Comparison of ENCODE assay signal across 8 cellular contexts in the genomic region with DNA sequence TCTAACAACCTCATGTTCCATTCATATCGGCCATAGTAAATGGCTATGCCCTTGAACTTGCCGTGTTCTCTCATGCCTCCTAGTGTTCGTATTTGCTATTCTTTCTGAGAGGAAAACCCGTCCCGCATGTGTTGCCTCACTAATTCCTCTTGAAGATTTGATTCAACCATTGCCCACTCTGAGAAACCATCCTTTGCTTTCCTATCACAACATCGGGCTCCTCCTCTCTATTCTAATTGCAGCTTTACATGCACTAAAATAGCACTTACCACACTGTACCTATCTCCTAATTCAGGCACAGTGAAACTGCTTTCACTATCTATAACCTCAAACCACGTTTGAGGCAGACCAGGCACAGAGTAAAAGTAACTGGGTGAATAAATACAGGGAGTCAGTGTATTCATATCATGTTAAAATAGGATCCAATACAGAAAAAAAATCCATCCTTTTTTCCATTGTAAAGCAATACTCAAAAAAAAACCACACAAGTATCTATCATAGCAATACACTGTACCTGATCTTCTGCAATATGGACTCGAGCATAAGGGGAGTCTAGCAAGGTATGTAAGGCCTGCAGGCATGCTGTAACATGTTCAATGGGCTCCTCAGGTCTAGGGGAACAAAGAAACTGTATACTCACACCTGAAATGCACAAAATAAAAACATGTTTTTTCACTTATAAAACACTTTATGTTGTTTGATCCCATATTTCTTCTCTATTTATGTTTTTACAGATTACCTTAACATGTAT. TPM values are rescaled to one million over a fixed set of nuclear protein-coding genes. Genes with fewer than 3 reads are reported as not detected.
DNase-seq lines count a peak whose midpoint lies in the region; ATAC-seq and TF ChIP-seq lines count a peak whose summit lies in the region.

No MANE protein-coding gene starts in this region.

- CTCF ChIA-PET in activated naive CD4-positive, alpha-beta T cell treated with anti-CD3 and anti-CD28 coated beads for 36 hours (lab: Charles Lee), result interaction anchor here (0.6 to 3.4 kb wide), 3 partner anchors 202 to 226 kb away, joined by 3 to 18 read pairs (median 3); no protein-coding TSS in a partner anchor
- CTCF ChIA-PET in mammary epithelial cell (lab: Charles Lee; ENCODE audit: low non-redundant PET), result no interaction called here

- H3K27ac Mint-ChIP-seq in activated naive CD4-positive, alpha-beta T cell treated with anti-CD3 and anti-CD28 coated beads for 36 hours, result peak overlapping the region; percentile 26

- peaks cover 4% of the 10 kb centered on the region for H3K36me3 Mint-ChIP-seq in activated naive CD4-positive, alpha-beta T cell treated with anti-CD3 and anti-CD28 coated beads for 36 hours (ENCODE audit: low read depth)

- no peaks in the 10 kb centered on the region for H3K79me2 ChIP-seq in mammary epithelial cell (ENCODE audit: insufficient read depth, low read length)

- intact Hi-C loops in activated naive CD4-positive, alpha-beta T cell treated with anti-CD3 and anti-CD28 coated beads for 36 hours (cut with micrococcal nuclease), result loop anchor here (1.0 to 5.0 kb wide), 6 partner anchors 39 to 225 kb away; partner anchors contain the start of genes GPATCH11, HEATR5B and STRN
- intact Hi-C loops in mammary epithelial cell (cut with micrococcal nuclease) (loop anchor here (1.0 kb wide), 1 partner anchor 225 kb away; no protein-coding TSS in a partner anchor), gastrocnemius medialis (cut with DNase I; ENCODE audit: low total_unique reads) (loop anchor here (10.0 kb wide), 1 partner anchor 220 kb away; no protein-coding TSS in a partner anchor)

- peak; percentile 44 to 60 for TF ChIP-seq CTCF in mammary epithelial cell (conservative IDR thresholded peaks at IDR 0.05 in 1 of 2, IDR thresholded peaks at IDR 0.05 in 1 of 2; ENCODE audit: extremely low read depth in 1 of 2, insufficient read depth in 1 of 2, low read depth in 1 of 2, low read length in 2 of 2)
- no peak for TF ChIP-seq CTCF in gastrocnemius medialis (IDR thresholded peaks at IDR 0.05 in 4 of 5, conservative IDR thresholded peaks at IDR 0.05 in 1 of 5)

- H3K27me3 ChIP-seq in mammary epithelial cell (ENCODE audit: insufficient read depth, low read length) (no peaks in the 10 kb centered on the region), gastrocnemius medialis (no peaks in the 10 kb centered on the region)

- in situ Hi-C loops in mammary epithelial cell (cut with MboI; ENCODE audit: low sequenced_read_pairs in 2 of 2) (loop anchor here in 1 of 2 donors (25.0 kb wide), 1 partner anchor 218 kb away; no protein-coding TSS in a partner anchor), gastrocnemius medialis (cut with MboI; ENCODE audit: low sequenced_read_pairs in 4 of 4) (no loop called here)

- no peaks in the 10 kb centered on the region for H3K27me3 Mint-ChIP-seq in activated naive CD4-positive, alpha-beta T cell treated with anti-CD3 and anti-CD28 coated beads for 36 hours (ENCODE audit: low read depth)

- H3K4me1 Mint-ChIP-seq in activated naive CD4-positive, alpha-beta T cell treated with anti-CD3 and anti-CD28 coated beads for 36 hours (ENCODE audit: low read depth), result peaks cover 10% of the 10 kb centered on the region

- peak overlapping the region; percentile 40 for H3K4me2 ChIP-seq in mammary epithelial cell (ENCODE audit: insufficient read depth, low read depth, low read length)

- no peak overlapping the region for H3K9ac ChIP-seq in mammary epithelial cell (ENCODE audit: insufficient read depth, low read length)

- H3K36me3 ChIP-seq in mammary epithelial cell (ENCODE audit: insufficient read depth, low read length) (peaks cover 10% of the 10 kb centered on the region), gastrocnemius medialis (peaks cover 0 to 56% of the 10 kb centered on the region in 2 donors)

- H2AFZ ChIP-seq in mammary epithelial cell (ENCODE audit: low read depth, low read length), result peak overlapping the region; percentile 38

- TF ChIP-seq POLR2A in gastrocnemius medialis (IDR thresholded peaks at IDR 0.05), result no peak

- peak; percentile 54 for DNase-seq in activated naive CD4-positive, alpha-beta T cell treated with anti-CD3 and anti-CD28 coated beads for 36 hours
- DNase-seq in activated naive CD4-positive, alpha-beta T cell (lab: John Stamatoyannopoulos, UW), result no peak
- DNase-seq in NCI-H1105 (lab: John Stamatoyannopoulos, UW), result peak; percentile 10
- peak; percentile 18 for DNase-seq in mammary epithelial cell
- DNase-seq in lung microvascular endothelial cell (ENCODE audit: low read depth in 2 of 2), result peak; percentile 59 to 64
- DNase-seq in COLO829 (ENCODE audit: low spot score), result no peak
- DNase-seq in gastrocnemius medialis, result no peak

- H4K20me1 ChIP-seq in mammary epithelial cell (ENCODE audit: insufficient read depth, low read length), result no peaks in the 10 kb centered on the region

- ATAC-seq in HG02623 (IDR thresholded peaks at IDR 0.05; ENCODE audit: unreplicated experiment) (peak; percentile 100), gastrocnemius medialis (no peak)

- H3K27ac ChIP-seq in mammary epithelial cell (ENCODE audit: insufficient read depth, low read depth, low read length), result peak overlapping the region; percentile 6
- H3K27ac ChIP-seq in gastrocnemius medialis, result no peak overlapping the region

- H3K4me1 ChIP-seq in mammary epithelial cell (ENCODE audit: insufficient read depth, low read length), result peaks cover 6% of the 10 kb centered on the region
- no peaks in the 10 kb centered on the region for H3K4me1 ChIP-seq in gastrocnemius medialis

- dilution Hi-C loops in mammary epithelial cell (cut with HindIII; ENCODE audit: low sequenced_read_pairs), result no loop called here

- H3K4me3 ChIP-seq in mammary epithelial cell (replicated peaks in 1 of 3; ENCODE audit: insufficient read depth in 1 of 3, low read depth in 2 of 3, low read length in 3 of 3) (no peak overlapping the region), gastrocnemius medialis (no peak overlapping the region)

- WGBS in mammary epithelial cell (ENCODE audit: low coverage, missing lambda C conversion rate), result 54% methylated on average over 8 of the region's 8 CpGs

- peak overlapping the region; percentile 23 for H3K4me3 Mint-ChIP-seq in activated naive CD4-positive, alpha-beta T cell treated with anti-CD3 and anti-CD28 coated beads for 36 hours

- H3K9me3 ChIP-seq in mammary epithelial cell (replicated peaks; ENCODE audit: insufficient read depth, low read length) (no peaks in the 10 kb centered on the region), gastrocnemius medialis (no peaks in the 10 kb centered on the region)

- no TSS peak for BruUV-seq in mammary epithelial cell (replicated peaks; lab: Mats Ljungman, UMichigan)

- H3K9me3 Mint-ChIP-seq in activated naive CD4-positive, alpha-beta T cell treated with anti-CD3 and anti-CD28 coated beads for 36 hours, result no peaks in the 10 kb centered on the region

RNA-seq across cellular contexts. Expression of gene STRN, which starts 39.0 kb away (rescaled TPM):
- total RNA-seq in activated naive CD4-positive, alpha-beta T cell treated with anti-CD3 and anti-CD28 coated beads for 36 hours, result 10 to 100 TPM; 19.3 to 22.2 TPM
- 10 to 100 TPM; 18.8 to 27.6 TPM for total RNA-seq in mammary epithelial cell
- 10.7 TPM for polyA plus RNA-seq in mammary epithelial cell
- polyA minus RNA-seq in mammary epithelial cell, result 34.1 TPM
- 13.7 and 19.4 TPM in 2 replicates for total RNA-seq in lung microvascular endothelial cell
- total RNA-seq in gastrocnemius medialis, result 10 to 100 TPM; 21.3 to 52.0 (median 38.5) TPM

Comparison
In these comparisons a context has a peak if more than half of its experiments do, and no peak if none do; other contexts are left out.
1. DNase-seq: peak in activated naive CD4-positive, alpha-beta T cell treated with anti-CD3 and anti-CD28 coated beads for 36 hours (single experiment), NCI-H1105 (single experiment), mammary epithelial cell (single experiment) and lung microvascular endothelial cell (2 of 2); none in activated naive CD4-positive, alpha-beta T cell (0 of 4), COLO829 (single experiment) and gastrocnemius medialis (0 of 2).
2. CTCF ChIP-seq: peak in mammary epithelial cell (2 of 2); none in gastrocnemius medialis (0 of 5).